8 cellular contexts compared by ENCODE assay signal in the genomic region with DNA sequence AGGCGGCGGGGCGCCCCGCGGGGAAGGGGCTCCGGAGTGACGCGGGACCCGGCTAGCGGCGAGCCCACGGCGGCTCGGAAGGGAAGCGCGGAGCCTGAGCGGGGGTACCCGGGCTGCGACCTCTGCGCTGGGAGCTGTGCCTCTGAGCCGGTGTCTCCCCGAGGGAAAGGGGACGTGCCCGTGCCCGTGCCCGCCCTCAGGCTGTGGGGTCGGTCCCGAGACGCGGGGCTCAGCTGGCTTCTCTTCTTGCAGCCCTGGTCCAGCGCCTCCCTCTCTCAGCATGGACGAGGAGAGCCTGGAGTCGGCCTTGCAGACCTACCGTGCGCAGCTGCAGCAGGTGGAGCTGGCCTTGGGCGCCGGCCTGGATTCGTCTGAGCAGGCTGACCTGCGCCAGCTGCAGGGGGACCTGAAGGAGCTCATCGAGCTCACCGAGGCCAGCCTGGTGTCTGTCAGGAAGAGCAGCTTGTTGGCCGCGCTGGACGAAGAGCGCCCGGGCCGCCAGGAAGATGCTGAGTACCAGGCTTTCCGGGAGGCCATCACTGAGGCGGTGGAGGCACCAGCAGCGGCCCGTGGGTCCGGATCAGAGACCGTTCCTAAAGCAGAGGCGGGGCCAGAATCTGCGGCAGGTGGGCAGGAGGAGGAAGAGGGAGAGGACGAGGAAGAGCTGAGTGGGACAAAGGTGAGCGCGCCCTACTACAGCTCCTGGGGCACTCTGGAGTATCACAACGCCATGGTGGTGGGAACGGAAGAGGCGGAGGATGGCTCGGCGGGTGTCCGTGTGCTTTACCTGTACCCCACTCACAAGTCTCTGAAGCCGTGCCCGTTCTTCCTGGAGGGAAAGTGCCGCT. TPM values are rescaled to one million over a fixed set of nuclear protein-coding genes. Genes with fewer than 3 reads are reported as not detected.
DNase-seq lines count a peak whose midpoint lies in the region; ATAC-seq and TF ChIP-seq lines count a peak whose summit lies in the region.

No MANE protein-coding gene starts in this region.

- peaks cover 51 to 74% of the 10 kb centered on the region in 2 donors for H3K36me3 Mint-ChIP-seq in CD14-positive monocyte
- H3K36me3 Mint-ChIP-seq in memory B cell: peaks cover 26% of the 10 kb centered on the region

- H3K36me3 ChIP-seq in upper lobe of right lung: peaks cover 73% of the 10 kb centered on the region

- peak overlapping the region; percentile 75 for H3K4me3 ChIP-seq in upper lobe of right lung

- H3K4me3 Mint-ChIP-seq in CD14-positive monocyte (peak overlapping the region; percentile 82 to 86), memory B cell (peak overlapping the region; percentile 80)

- H3K27ac ChIP-seq in upper lobe of right lung: peak overlapping the region; percentile 93

- H3K27me3 ChIP-seq in upper lobe of right lung: no peaks in the 10 kb centered on the region

- H3K4me1 Mint-ChIP-seq in CD14-positive monocyte (peaks cover 34% of the 10 kb centered on the region), memory B cell (peaks cover 21% of the 10 kb centered on the region)

- TF ChIP-seq CTCF in CD14-positive monocyte (IDR thresholded peaks at IDR 0.05) (no peak), upper lobe of right lung (IDR thresholded peaks at IDR 0.05) (no peak)

- peak; percentile 46 for DNase-seq in CD14-positive monocyte (ENCODE audit: low spot score)
- peak; percentile 0 for DNase-seq in NCI-H748 treated with DMSO at 0.1 percent for 48 hours (lab: John Stamatoyannopoulos, UW)
- DNase-seq in dermis blood vessel endothelial cell: peak; percentile 48
- peak in 1 of 2 donors; percentile 22 for DNase-seq in memory B cell (ENCODE audit: low spot score in 2 of 2)
- peak; percentile 66 for DNase-seq in upper lobe of right lung
- DNase-seq in NCI-H2171 (lab: John Stamatoyannopoulos, UW): no peak

- H3K9me3 Mint-ChIP-seq in CD14-positive monocyte (peaks cover 0 to 6% (median 2%) of the 10 kb centered on the region in 7 donors), memory B cell (peaks cover 2% of the 10 kb centered on the region)

- peak overlapping the region in 6 of 7 donors; percentile 65 to 82 (median 76) for H3K27ac Mint-ChIP-seq in CD14-positive monocyte
- H3K27ac Mint-ChIP-seq in memory B cell: peak overlapping the region; percentile 84

- no peaks in the 10 kb centered on the region for H3K9me3 ChIP-seq in upper lobe of right lung

- H3K27me3 Mint-ChIP-seq in CD14-positive monocyte (ENCODE audit: low read depth in 3 of 3) (peaks cover 0 to 3% (median 0%) of the 10 kb centered on the region in 3 donors), memory B cell (no peaks in the 10 kb centered on the region)

- intact Hi-C loops in CD14-positive monocyte (cut with micrococcal nuclease) (loop anchor here (2.0 to 5.0 kb wide), 4 partner anchors 32 to 249 kb away; partner anchors contain the start of genes RTEL1 (in 2 of the 2) and UCKL1 (in 1 of the 2)), upper lobe of right lung (cut with DNase I) (no loop called here)

- ATAC-seq in GM21526 (IDR thresholded peaks at IDR 0.05; ENCODE audit: low FRiP score, unreplicated experiment) (peak; percentile 9), memory B cell (ENCODE audit: low read depth) (peak; percentile 6), upper lobe of right lung (no peak), HG03565 (IDR thresholded peaks at IDR 0.05; ENCODE audit: unreplicated experiment) (no peak)

- H3K4me1 ChIP-seq in upper lobe of right lung: peaks cover 24% of the 10 kb centered on the region

RNA-seq across cellular contexts. Expression of gene ZGPAT, which starts 0.7 kb away (rescaled TPM):
- 10 to 100 TPM; 24.2 to 28.3 TPM for polyA plus RNA-seq in CD14-positive monocyte
- total RNA-seq in dermis blood vessel endothelial cell (25.6 and 29.1 TPM in 2 replicates), upper lobe of right lung (27.6 TPM)

RNA-seq across cellular contexts. Expression of gene ARFRP1, which starts 0.7 kb away (rescaled TPM):
- 10 to 100 TPM; 18.2 to 20.7 TPM for polyA plus RNA-seq in CD14-positive monocyte
- total RNA-seq in dermis blood vessel endothelial cell (46.9 and 48.3 TPM in 2 replicates), upper lobe of right lung (49.4 TPM)

RNA-seq across cellular contexts. Expression of gene TNFRSF6B, which starts 12.1 kb away (rescaled TPM):
- not detected for polyA plus RNA-seq in CD14-positive monocyte
- 16.8 and 22.0 TPM in 2 replicates for total RNA-seq in dermis blood vessel endothelial cell
- total RNA-seq in upper lobe of right lung: 14.4 TPM

RNA-seq across cellular contexts. Expression of gene LIME1, which starts 27.9 kb away (rescaled TPM):
- under 1 TPM; 0.39 to 0.62 TPM for polyA plus RNA-seq in CD14-positive monocyte
- total RNA-seq in dermis blood vessel endothelial cell (3.4 and 3.7 TPM in 2 replicates), upper lobe of right lung (7.8 TPM)

RNA-seq across cellular contexts. Expression of gene SLC2A4RG, which starts 31.1 kb away (rescaled TPM):
- 1 to 10 TPM in 1 of 2 donors, under 1 TPM in 1; 0.46 to 1.5 TPM for polyA plus RNA-seq in CD14-positive monocyte
- 11.7 and 24.1 TPM in 2 replicates for total RNA-seq in dermis blood vessel endothelial cell
- 64.1 TPM for total RNA-seq in upper lobe of right lung

Comparison
In these comparisons a context has a peak if more than half of its experiments do, and no peak if none do; other contexts are left out.
1. ATAC-seq: peak in GM21526 (single experiment) and memory B cell (single experiment); none in upper lobe of right lung (single experiment) and HG03565 (single experiment).